In the genomic region with DNA sequence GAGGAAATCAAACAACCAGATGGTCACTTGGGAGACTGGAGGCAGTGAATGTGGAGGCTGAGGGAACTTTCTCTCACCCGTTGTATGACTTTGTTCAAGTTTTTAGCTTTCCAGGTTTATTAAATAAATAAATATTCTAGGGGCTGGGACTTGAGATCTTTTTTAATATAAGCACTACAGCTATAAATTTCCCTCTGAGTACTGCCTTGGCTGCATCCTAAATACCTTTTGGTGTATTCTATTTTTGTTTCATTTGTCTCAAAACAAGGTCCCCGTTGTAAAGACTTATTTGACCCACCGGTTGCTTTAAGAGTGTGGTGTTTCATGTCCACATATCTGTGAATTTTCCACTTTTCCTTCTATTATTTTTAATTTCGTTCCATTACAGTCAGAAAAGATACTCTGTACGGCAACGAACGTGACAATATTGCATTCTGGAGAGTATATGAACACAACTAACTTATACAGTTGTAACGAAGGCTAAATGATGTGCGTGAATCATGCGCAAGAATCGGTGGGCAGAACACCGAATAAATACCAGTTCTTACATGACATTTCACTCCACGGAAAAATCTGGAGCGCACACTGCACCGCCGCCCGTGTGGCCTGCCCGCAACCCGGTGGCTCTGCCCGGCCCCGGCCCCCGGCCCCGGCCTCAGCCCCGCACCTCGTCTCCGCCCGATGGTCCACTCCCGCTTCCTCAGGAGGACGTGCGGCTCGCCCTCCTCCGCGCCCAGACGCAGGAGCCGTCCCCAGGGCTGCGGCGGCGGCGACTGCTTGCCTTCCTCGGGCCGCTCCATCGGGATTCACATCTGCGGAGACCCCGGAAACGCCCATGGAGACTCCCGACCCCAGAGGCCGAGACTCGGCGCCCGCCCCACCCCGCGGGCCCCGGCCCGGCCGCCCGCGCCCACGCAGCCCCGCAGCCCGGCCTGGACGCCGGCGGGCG, we compare ENCODE assay signal across 7 cellular contexts. TPM values are rescaled to one million over a fixed set of nuclear protein-coding genes. Genes with fewer than 3 reads are reported as not detected.
DNase-seq lines count a peak whose midpoint lies in the region; FAIRE-seq and TF ChIP-seq lines count a peak whose summit lies in the region.

No MANE protein-coding gene starts in this region.

- peaks cover 34% of the 10 kb centered on the region for H3K4me1 Mint-ChIP-seq in stimulated activated naive CD8-positive, alpha-beta T cell treated with anti-CD3 and anti-CD28 coated beads, Interleukin-15, Interleukin-2, amounts not matched to agents 100 ng/mL and 50 ng/mL, for 24 hours (ENCODE audit: low read depth)

- no peaks in the 10 kb centered on the region for H3K9me3 ChIP-seq in keratinocyte (ENCODE audit: control insufficient read depth, low read depth, low read length)

- TF ChIP-seq POLR2A in GM12892 (IDR thresholded peaks at IDR 0.05; ENCODE audit: low read depth, low read length), result no peak
- no peak for TF ChIP-seq POLR2A in H54 (IDR thresholded peaks at IDR 0.05; ENCODE audit: low read depth, low read length)
- TF ChIP-seq POLR2A in NB4 (IDR thresholded peaks at IDR 0.05; ENCODE audit: extremely low read depth, insufficient read length), result no peak

- TF ChIP-seq CTCF in NB4 (IDR thresholded peaks at IDR 0.05; ENCODE audit: low read depth, low read length), result no peak
- no peak for TF ChIP-seq CTCF in astrocyte of the cerebellum (IDR thresholded peaks at IDR 0.05; ENCODE audit: low read depth, low read length, missing control alignments)
- no peak for TF ChIP-seq CTCF in keratinocyte (optimal IDR thresholded peaks at IDR 0.05 in 1 of 3, IDR thresholded peaks at IDR 0.05 in 1 of 3, conservative IDR thresholded peaks at IDR 0.05 in 1 of 3; ENCODE audit: extremely low read depth in 1 of 3, insufficient read depth in 2 of 3, low read length in 3 of 3)

- peaks cover 39% of the 10 kb centered on the region for H3K36me3 Mint-ChIP-seq in stimulated activated naive CD8-positive, alpha-beta T cell treated with anti-CD3 and anti-CD28 coated beads, Interleukin-15, Interleukin-2, amounts not matched to agents 100 ng/mL and 50 ng/mL, for 24 hours (ENCODE audit: low read depth)

- H3K27ac Mint-ChIP-seq in stimulated activated naive CD8-positive, alpha-beta T cell treated with anti-CD3 and anti-CD28 coated beads, Interleukin-15, Interleukin-2, amounts not matched to agents 100 ng/mL and 50 ng/mL, for 24 hours, result peak overlapping the region; percentile 100

- H4K20me1 ChIP-seq in keratinocyte (ENCODE audit: control insufficient read depth, extremely low read depth, insufficient read depth, low read length), result no peaks in the 10 kb centered on the region

- peak overlapping the region; percentile 78 for H3K4me3 ChIP-seq in NB4 (ENCODE audit: low read depth, low read length)
- peak overlapping the region; percentile 75 for H3K4me3 ChIP-seq in astrocyte of the cerebellum (ENCODE audit: low read depth, low read length)
- peak overlapping the region; percentile 68 to 83 (median 79) for H3K4me3 ChIP-seq in keratinocyte (ENCODE audit: control insufficient read depth in 2 of 3, extremely low read depth in 1 of 3, insufficient read depth in 2 of 3, low read depth in 1 of 3, low read length in 3 of 3)

- H3K9me3 Mint-ChIP-seq in stimulated activated naive CD8-positive, alpha-beta T cell treated with anti-CD3 and anti-CD28 coated beads, Interleukin-15, Interleukin-2, amounts not matched to agents 100 ng/mL and 50 ng/mL, for 24 hours, result no peaks in the 10 kb centered on the region

- H2AFZ ChIP-seq in keratinocyte (ENCODE audit: control insufficient read depth, low read length), result no peak overlapping the region

- dilution Hi-C loops in keratinocyte (cut with MboI; ENCODE audit: extremely low pct_ligation_motif_present, low sequenced_read_pairs), result no loop called here

- peaks cover 10% of the 10 kb centered on the region for H3K4me1 ChIP-seq in keratinocyte (ENCODE audit: control insufficient read depth, extremely low read depth, insufficient read depth, low read length)

- H3K4me2 ChIP-seq in keratinocyte (ENCODE audit: control insufficient read depth, extremely low read depth, insufficient read depth, low read depth, low read length), result peak overlapping the region; percentile 72

- H3K36me3 ChIP-seq in keratinocyte (ENCODE audit: control insufficient read depth in 2 of 2, extremely low read depth in 1 of 2, insufficient read depth in 2 of 2, low read length in 2 of 2), result peaks cover 7 to 8% of the 10 kb centered on the region in 2 experiments

- H3K27me3 Mint-ChIP-seq in stimulated activated naive CD8-positive, alpha-beta T cell treated with anti-CD3 and anti-CD28 coated beads, Interleukin-15, Interleukin-2, amounts not matched to agents 100 ng/mL and 50 ng/mL, for 24 hours, result no peaks in the 10 kb centered on the region

- DNase-seq in GM12892 (ENCODE audit: insufficient read length), result peak; percentile 40
- DNase-seq in H54 (ENCODE audit: insufficient read length, low spot score), result peak; percentile 23
- DNase-seq in NB4 (ENCODE audit: low read depth), result peak; percentile 54
- no peak for DNase-seq in astrocyte of the cerebellum (ENCODE audit: low read depth)
- DNase-seq in keratinocyte (ENCODE audit: low read depth, low spot score), result no peak
- no peak for DNase-seq in NK-92 treated with Interleukin-12 subunit alpha and Interleukin-12 subunit beta, amount 100 ng/mL, for 24 hours (lab: John Stamatoyannopoulos, UW)

- H3K27ac ChIP-seq in keratinocyte (ENCODE audit: control insufficient read depth, insufficient read depth, low read length), result no peak overlapping the region

- H3K9me1 ChIP-seq in keratinocyte (ENCODE audit: control insufficient read depth, extremely low read depth, insufficient read depth, low read length), result no peaks in the 10 kb centered on the region

- no peak for FAIRE-seq in GM12892 (lab: Jason Lieb, UNC)
- no peak for FAIRE-seq in H54 (lab: Jason Lieb, UNC)
- no peak for FAIRE-seq in keratinocyte (lab: Jason Lieb, UNC)

- peak overlapping the region; percentile 99 for H3K4me3 Mint-ChIP-seq in stimulated activated naive CD8-positive, alpha-beta T cell treated with anti-CD3 and anti-CD28 coated beads, Interleukin-15, Interleukin-2, amounts not matched to agents 100 ng/mL and 50 ng/mL, for 24 hours

- in situ Hi-C loops in astrocyte of the cerebellum (cut with HindIII; ENCODE audit: low sequenced_read_pairs), result no loop called here

- no peaks in the 10 kb centered on the region for H3K27me3 ChIP-seq in keratinocyte (ENCODE audit: control insufficient read depth, extremely low read depth, insufficient read depth, low read length)

- peaks cover 38% of the 10 kb centered on the region for H3K79me2 ChIP-seq in keratinocyte (ENCODE audit: control insufficient read depth, insufficient read depth, low read length)

- H3K9ac ChIP-seq in keratinocyte (ENCODE audit: control insufficient read depth, extremely low read depth, insufficient read depth, low read length), result peak overlapping the region; percentile 99

RNA-seq across cellular contexts. Expression of a gene that starts 0.6 kb away (rescaled TPM):
- 24.1 TPM for polyA plus RNA-seq in GM12892 (2012; ENCODE audit: missing spikeins)
- polyA plus RNA-seq in keratinocyte, result 32.7 to 42.2 TPM (median 35.8 TPM) in 3 replicates
- 47.2 TPM for polyA plus RNA-seq in keratinocyte (2011; ENCODE audit: low read depth)
- 28.4 and 30.8 TPM in 2 replicates for polyA plus RNA-seq in keratinocyte (2011; cell fraction: cytosol; rRNA removed)
- polyA plus RNA-seq in keratinocyte (2011; cell fraction: nucleus; rRNA removed), result 118 and 143 TPM in 2 replicates
- polyA plus RNA-seq in keratinocyte (2012; ENCODE audit: low replicate concordance), result 20.9 and 25.6 TPM in 2 replicates
- 79.1 to 114 TPM (median 80.9 TPM) in 3 replicates for polyA minus RNA-seq in keratinocyte
- polyA minus RNA-seq in keratinocyte (2011; cell fraction: cytosol; rRNA and poly(A)+ RNA removed), result 38.4 TPM
- polyA minus RNA-seq in keratinocyte (2011; cell fraction: nucleus; rRNA and poly(A)+ RNA removed), result 50.1 and 84.9 TPM in 2 replicates

RNA-seq across cellular contexts. Expression of a gene that starts 58.1 kb away (rescaled TPM):
- polyA plus RNA-seq in GM12892 (2012; ENCODE audit: missing spikeins), result 14.0 TPM
- 10.5 to 23.5 TPM (median 11.0 TPM) in 3 replicates for polyA plus RNA-seq in keratinocyte
- polyA plus RNA-seq in keratinocyte (2011; ENCODE audit: low read depth), result 20.0 TPM
- 8.6 and 12.4 TPM in 2 replicates for polyA plus RNA-seq in keratinocyte (2011; cell fraction: cytosol; rRNA removed)
- polyA plus RNA-seq in keratinocyte (2011; cell fraction: nucleus; rRNA removed), result 40.0 and 41.3 TPM in 2 replicates
- 13.0 and 25.2 TPM in 2 replicates for polyA plus RNA-seq in keratinocyte (2012; ENCODE audit: low replicate concordance)
- polyA minus RNA-seq in keratinocyte, result 34.7 to 82.1 TPM (median 41.6 TPM) in 3 replicates
- 48.7 TPM for polyA minus RNA-seq in keratinocyte (2011; cell fraction: cytosol; rRNA and poly(A)+ RNA removed)
- 47.3 and 63.0 TPM in 2 replicates for polyA minus RNA-seq in keratinocyte (2011; cell fraction: nucleus; rRNA and poly(A)+ RNA removed)

Comparison
In these comparisons a context has a peak if more than half of its experiments do, and no peak if none do; other contexts are left out.
1. DNase-seq: peak in GM12892 (single experiment), H54 (single experiment) and NB4 (single experiment); none in astrocyte of the cerebellum (single experiment), keratinocyte (single experiment) and NK-92 treated with Interleukin-12 subunit alpha and Interleukin-12 subunit beta, amount 100 ng/mL, for 24 hours (single experiment).
2. Peak in every context shown above with its lines, with median percentiles within 50 percentile points of each other: H3K4me3 ChIP-seq.